19 cellular contexts compared by ENCODE assay signal in genomic region chr15:90042766-90043525, GRCh38. TPM values are rescaled to one million over a fixed set of nuclear protein-coding genes. Genes with fewer than 3 reads are reported as not detected.
DNase-seq lines count a peak whose midpoint lies in the region; ATAC-seq and TF ChIP-seq lines count a peak whose summit lies in the region.
"Had no signal": no experiment of that assay in that cellular context is flagged by ENCODE, and none has a peak within 500 bp of the region (broad histone marks: within the 10 kb centered on the region; RNA-seq: fewer than 3 reads in every experiment).

No MANE protein-coding gene starts in this region.

- DNase-seq in HL-60 (ENCODE audit: low read depth in 1 of 2, low spot score in 1 of 2): no peak
- DNase-seq in T-helper 17 cell: no peak
- DNase-seq in left kidney (ENCODE audit: low read depth, low spot score): peak; percentile 58
- peak; percentile 18 to 42 for DNase-seq in psoas muscle
- no peak for DNase-seq in AG08396 (ENCODE audit: low spot score)
- DNase-seq: activated CD4-positive, alpha-beta T cell treated with anti-CD3 and anti-CD28 coated beads, Interleukin-2, amount 50 U/mL, for 48 hours; activated naive CD4-positive, alpha-beta T cell; amniotic stem cell; cerebellar nuclear complex; naive B cell; NCI-H1048; NCI-H2081 treated with DMSO at 0.1 percent for 48 hours; NCI-H524; SJCRH30; stimulated activated CD4-positive, alpha-beta T cell treated with anti-CD3 and anti-CD28 coated beads, Interleukin-12 subunit alpha, Interleukin-12 subunit beta, amount 100 ng/mL, for 4 hours; stimulated activated CD8-positive, alpha-beta memory T cell treated with anti-CD3 and anti-CD28 coated beads, Interleukin-4, amount 100 ng/mL, for 48 hours had no signal

- H3K4me1 ChIP-seq in psoas muscle: peaks cover 17% of the 10 kb centered on the region
- H3K4me1 ChIP-seq: SJCRH30 had no signal

- H3K4me3 Mint-ChIP-seq in T-helper 17 cell: no peak overlapping the region
- H3K4me3 Mint-ChIP-seq: naive B cell had no signal

- H3K9me3 ChIP-seq in T-helper 17 cell (ENCODE audit: control insufficient read depth, low read length, poor library complexity, severe bottlenecking): no peaks in the 10 kb centered on the region
- H3K9me3 ChIP-seq in psoas muscle: no peaks in the 10 kb centered on the region
- H3K9me3 ChIP-seq: SJCRH30 had no signal

- no peak for ATAC-seq in T-helper 17 cell
- ATAC-seq in psoas muscle: peak; percentile 32 to 63 (median 52)
- no peak for ATAC-seq in HG03520 (IDR thresholded peaks at IDR 0.05; ENCODE audit: unreplicated experiment)
- ATAC-seq in HG02798 (IDR thresholded peaks at IDR 0.05; ENCODE audit: poor library complexity, unreplicated experiment): no peak

- peaks cover 3% of the 10 kb centered on the region for H3K36me3 Mint-ChIP-seq in T-helper 17 cell (ENCODE audit: low read depth)

- no peaks in the 10 kb centered on the region for H3K27me3 Mint-ChIP-seq in T-helper 17 cell

- H3K27ac Mint-ChIP-seq in T-helper 17 cell: peak overlapping the region; percentile 72

- no peak overlapping the region for H3K4me3 ChIP-seq in HL-60 (replicated peaks; ENCODE audit: insufficient read depth, low read length)
- H3K4me3 ChIP-seq in psoas muscle: no peak overlapping the region
- H3K4me3 ChIP-seq: SJCRH30 had no signal

- H3K36me3 ChIP-seq in psoas muscle (ENCODE audit: insufficient read depth in 1 of 2, low read depth in 1 of 2): no peaks in the 10 kb centered on the region
- H3K36me3 ChIP-seq: SJCRH30 had no signal

- 66 to 79% (median 71%) methylated on average over 27 of the region's 27 CpGs for WGBS in psoas muscle, 3 donors

- intact Hi-C loops in psoas muscle (cut with DNase I): no loop called here

- H3K27ac ChIP-seq in HL-60 (replicated peaks): 0 out of 2 replicates have a peak overlapping the region, but pooled peaks have one; percentile 10
- peak overlapping the region; percentile 1 for H3K27ac ChIP-seq in psoas muscle
- H3K27ac ChIP-seq: KMS-11, SJCRH30 had no signal

- TF ChIP-seq CTCF in HL-60 (IDR thresholded peaks at IDR 0.05; ENCODE audit: insufficient read depth, low read length) (no peak), psoas muscle (IDR thresholded peaks at IDR 0.05) (no peak)

- no peaks in the 10 kb centered on the region for H3K27me3 ChIP-seq in HL-60 (ENCODE audit: insufficient read depth, poor library complexity, severe bottlenecking)
- H3K27me3 ChIP-seq in psoas muscle (ENCODE audit: insufficient read depth in 3 of 3, low read length in 2 of 3): no peaks in the 10 kb centered on the region
- H3K27me3 ChIP-seq: SJCRH30 had no signal

- peaks cover 37% of the 10 kb centered on the region for H3K4me1 Mint-ChIP-seq in T-helper 17 cell

RNA-seq across cellular contexts. Expression of gene ZNF710, which starts 41.8 kb away (rescaled TPM):
- 10 to 100 TPM; 11.7 to 14.4 TPM for total RNA-seq in T-helper 17 cell
- total RNA-seq in psoas muscle: 1 to 10 TPM; 3.1 to 8.1 (median 5.6) TPM
- polyA plus RNA-seq in psoas muscle: 1 to 10 TPM; 1.3 to 4.5 (median 1.9) TPM

RNA-seq across cellular contexts. Expression of gene IDH2, which starts 59.3 kb away (rescaled TPM):
- total RNA-seq in T-helper 17 cell (10 to 100 TPM; 45.0 to 48.8 TPM), psoas muscle (100 to 1,000 TPM; 513 to 926 (median 752) TPM)
- polyA plus RNA-seq in psoas muscle: 100 to 1,000 TPM; 365 to 759 (median 405) TPM

Comparison
In these comparisons a context has a peak if more than half of its experiments do, and no peak if none do; other contexts are left out.
1. DNase-seq: peak in left kidney (single experiment) and psoas muscle (2 of 2); none in HL-60 (0 of 2), T-helper 17 cell (0 of 3) and AG08396 (single experiment).
2. ATAC-seq: peak in psoas muscle (4 of 4); none in T-helper 17 cell (single experiment), HG03520 (single experiment) and HG02798 (single experiment).
3. RNA of gene IDH2, which starts 59.3 kb away (total RNA-seq): 513 to 926 TPM in psoas muscle; 45.0 to 48.8 TPM in T-helper 17 cell; every median in the first group is over 10 times any median in the second.